8 cellular contexts compared by ENCODE assay signal in genomic region chr2:133674433-133675331, GRCh38.
DNase-seq lines count a peak whose midpoint lies in the region; FAIRE-seq and TF ChIP-seq lines count a peak whose summit lies in the region.

No MANE protein-coding gene starts in this region.

- no peak for TF ChIP-seq CTCF in AG09309 (IDR thresholded peaks at IDR 0.05; ENCODE audit: control insufficient read depth, insufficient read depth, low read depth, low read length, missing control alignments)
- TF ChIP-seq CTCF in bronchial epithelial cell (IDR thresholded peaks at IDR 0.05; ENCODE audit: insufficient read depth, low read length, severe bottlenecking): no peak

- no peaks in the 10 kb centered on the region for H3K9me3 ChIP-seq in stomach smooth muscle (ENCODE audit: control insufficient read depth in 2 of 2, low read length in 2 of 2)

- H3K36me3 ChIP-seq in bronchial epithelial cell (ENCODE audit: control insufficient read depth, insufficient read depth, low read length): no peaks in the 10 kb centered on the region
- H3K36me3 ChIP-seq in stomach smooth muscle (ENCODE audit: control insufficient read depth in 2 of 2, insufficient read depth in 2 of 2, low read length in 2 of 2): no peaks in the 10 kb centered on the region

- no peak for FAIRE-seq in bronchial epithelial cell (lab: Jason Lieb, UNC)

- peaks cover 17% of the 10 kb centered on the region for H3K4me1 ChIP-seq in stomach smooth muscle (ENCODE audit: control insufficient read depth, insufficient read depth, low read length)

- H3K4me3 Mint-ChIP-seq in activated naive CD8-positive, alpha-beta T cell treated with anti-CD3 and anti-CD28 coated beads for 36 hours: no peak overlapping the region

- H3K4me1 Mint-ChIP-seq in activated naive CD8-positive, alpha-beta T cell treated with anti-CD3 and anti-CD28 coated beads for 36 hours: no peaks in the 10 kb centered on the region

- H3K27me3 ChIP-seq in bronchial epithelial cell (ENCODE audit: control insufficient read depth, insufficient read depth, low read length) (no peaks in the 10 kb centered on the region), stomach smooth muscle (ENCODE audit: control insufficient read depth in 1 of 2, insufficient read depth in 2 of 2, low read length in 2 of 2) (no peaks in the 10 kb centered on the region)

- peak; percentile 73 for DNase-seq in AG09309 (ENCODE audit: low read depth)
- DNase-seq in NCI-H187 treated with DMSO at 0.1 percent for 48 hours (lab: John Stamatoyannopoulos, UW): peak; percentile 46
- peak; percentile 53 for DNase-seq in bronchial epithelial cell (ENCODE audit: low read depth)
- DNase-seq in kidney glomerular epithelial cell (lab: John Stamatoyannopoulos, UW): peak; percentile 28
- DNase-seq in activated naive CD8-positive, alpha-beta T cell treated with anti-CD3 and anti-CD28 coated beads for 36 hours: no peak
- no peak for DNase-seq in SIG-M5 treated with dmso at 0.1 percent for 504 hours (lab: John Stamatoyannopoulos, UW; ENCODE audit: unreplicated experiment)
- DNase-seq in NAMALWA (ENCODE audit: low spot score): no peak

- H3K4me3 ChIP-seq in AG09309 (ENCODE audit: control insufficient read depth, low read depth, low read length): peak overlapping the region; percentile 40
- H3K4me3 ChIP-seq in bronchial epithelial cell (ENCODE audit: low read depth, low read length): peak overlapping the region; percentile 11
- H3K4me3 ChIP-seq in stomach smooth muscle (ENCODE audit: low read length in 2 of 2): peak overlapping the region; percentile 48 to 69

- peaks cover 17% of the 10 kb centered on the region for H3K27me3 Mint-ChIP-seq in activated naive CD8-positive, alpha-beta T cell treated with anti-CD3 and anti-CD28 coated beads for 36 hours

- no peak overlapping the region for H3K27ac ChIP-seq in stomach smooth muscle (ENCODE audit: low read length)

- no peak overlapping the region for H3K27ac Mint-ChIP-seq in activated naive CD8-positive, alpha-beta T cell treated with anti-CD3 and anti-CD28 coated beads for 36 hours

- peak overlapping the region in 1 of 2 donors; percentile 14 for H3K9ac ChIP-seq in stomach smooth muscle (ENCODE audit: low read length in 2 of 2)

- peaks cover 2% of the 10 kb centered on the region for H3K9me3 Mint-ChIP-seq in activated naive CD8-positive, alpha-beta T cell treated with anti-CD3 and anti-CD28 coated beads for 36 hours

- H3K36me3 Mint-ChIP-seq in activated naive CD8-positive, alpha-beta T cell treated with anti-CD3 and anti-CD28 coated beads for 36 hours: no peaks in the 10 kb centered on the region

Comparison
In these comparisons a context has a peak if more than half of its experiments do, and no peak if none do; other contexts are left out.
1. DNase-seq: peak in AG09309 (single experiment), NCI-H187 treated with DMSO at 0.1 percent for 48 hours (single experiment), bronchial epithelial cell (single experiment) and kidney glomerular epithelial cell (single experiment); none in activated naive CD8-positive, alpha-beta T cell treated with anti-CD3 and anti-CD28 coated beads for 36 hours (single experiment), SIG-M5 treated with dmso at 0.1 percent for 504 hours (single experiment) and NAMALWA (single experiment).
2. Peak in every context shown above with its lines, with median percentiles within 50 percentile points of each other: H3K4me3 ChIP-seq.